Comparison of ENCODE assay signal across 11 cellular contexts in genomic region chr1:77220687-77221463, GRCh38. TPM values are rescaled to one million over a fixed set of nuclear protein-coding genes. Genes with fewer than 3 reads are reported as not detected.
DNase-seq lines count a peak whose midpoint lies in the region; ATAC-seq and TF ChIP-seq lines count a peak whose summit lies in the region.
"Had no signal": no experiment of that assay in that cellular context is flagged by ENCODE, and none has a peak within 500 bp of the region (broad histone marks: within the 10 kb centered on the region; RNA-seq: fewer than 3 reads in every experiment).

No MANE protein-coding gene starts in this region.

- H3K4me3 ChIP-seq in choroid plexus epithelial cell (ENCODE audit: low read depth, low read length), result no peak overlapping the region
- no peak overlapping the region for H3K4me3 ChIP-seq in stomach

- H3K4me1 Mint-ChIP-seq in neural crest cell, result peaks cover 29% of the 10 kb centered on the region

- H3K9me3 Mint-ChIP-seq in neural crest cell, result no peaks in the 10 kb centered on the region

- H3K27ac ChIP-seq in stomach, result no peak overlapping the region
- H3K27ac ChIP-seq: left lung, Peyer's patch, suprapubic skin had no signal

- DNase-seq in Daoy (ENCODE audit: low read depth) (peak; percentile 31), M059J (ENCODE audit: low read depth) (peak; percentile 29), choroid plexus epithelial cell (ENCODE audit: low read depth) (peak; percentile 50), neural crest cell (ENCODE audit: low read depth, low spot score) (no peak), stomach (no peak)
- DNase-seq: left lung, NCI-H1417 treated with DMSO at 0.1 percent for 48 hours, Peyer's patch had no signal

- peak overlapping the region; percentile 77 for H3K4me3 Mint-ChIP-seq in neural crest cell

- H3K27ac Mint-ChIP-seq in neural crest cell (ENCODE audit: unreplicated experiment), result peak overlapping the region; percentile 45

- 64 to 68% (median 66%) methylated on average over 3 of the region's 3 CpGs for WGBS in stomach, 5 donors

- no peak for TF ChIP-seq EP300 in stomach (IDR thresholded peaks at IDR 0.05)

- TF ChIP-seq CTCF in choroid plexus epithelial cell (conservative IDR thresholded peaks at IDR 0.05; ENCODE audit: low read depth, low read length), result no peak
- no peak for TF ChIP-seq CTCF in neural crest cell (conservative IDR thresholded peaks at IDR 0.05)
- no peak for TF ChIP-seq CTCF in stomach (IDR thresholded peaks at IDR 0.05)

- H3K27me3 ChIP-seq in stomach, result no peaks in the 10 kb centered on the region
- H3K27me3 ChIP-seq: left lung, Peyer's patch, suprapubic skin had no signal

- intact Hi-C loops in stomach (cut with DNase I; ENCODE audit: low total_unique reads), result no loop called here

- H3K4me1 ChIP-seq in stomach, result peaks cover 0 to 23% (median 11%) of the 10 kb centered on the region in 4 donors

- TF ChIP-seq POLR2A in stomach (IDR thresholded peaks at IDR 0.05), result no peak

- no peak for ATAC-seq in HG02763 (IDR thresholded peaks at IDR 0.05; ENCODE audit: unreplicated experiment)
- ATAC-seq in GM19395 (IDR thresholded peaks at IDR 0.05; ENCODE audit: unreplicated experiment), result no peak
- ATAC-seq: left lung had no signal

- H3K9me3 ChIP-seq in stomach, result no peaks in the 10 kb centered on the region
- H3K9me3 ChIP-seq: left lung, Peyer's patch, suprapubic skin had no signal

- peaks cover 15% of the 10 kb centered on the region for H3K36me3 Mint-ChIP-seq in neural crest cell (ENCODE audit: low read depth)

- H3K27me3 Mint-ChIP-seq in neural crest cell (ENCODE audit: low read depth), result no peaks in the 10 kb centered on the region

- H3K36me3 ChIP-seq in stomach, result no peaks in the 10 kb centered on the region
- H3K36me3 ChIP-seq: left lung, Peyer's patch, suprapubic skin had no signal

RNA-seq across cellular contexts. Expression of gene PIGK, which starts 1.6 kb away (rescaled TPM):
- total RNA-seq in Daoy (2014; rRNA removed; shearing (Covaris generic)), result 47.6 and 106 TPM in 2 replicates
- total RNA-seq in M059J (2014; rRNA removed; shearing (Covaris generic)), result 63.3 and 82.7 TPM in 2 replicates
- total RNA-seq in neural crest cell (18.4 and 21.7 TPM in 2 replicates), stomach (10 to 100 TPM in 3 of 5 donors, 1 to 10 TPM in 1, under 1 TPM in 1; 0.58 to 62.4 (median 22.7) TPM)
- polyA plus RNA-seq in stomach, result 1 to 10 TPM; 3.7 to 9.0 (median 8.0) TPM

Comparison
In these comparisons a context has a peak if more than half of its experiments do, and no peak if none do; other contexts are left out.
1. DNase-seq: peak in Daoy (single experiment), M059J (single experiment) and choroid plexus epithelial cell (single experiment); none in neural crest cell (single experiment) and stomach (single experiment).